ENCODE assay signal across 9 cellular contexts in the genomic region with DNA sequence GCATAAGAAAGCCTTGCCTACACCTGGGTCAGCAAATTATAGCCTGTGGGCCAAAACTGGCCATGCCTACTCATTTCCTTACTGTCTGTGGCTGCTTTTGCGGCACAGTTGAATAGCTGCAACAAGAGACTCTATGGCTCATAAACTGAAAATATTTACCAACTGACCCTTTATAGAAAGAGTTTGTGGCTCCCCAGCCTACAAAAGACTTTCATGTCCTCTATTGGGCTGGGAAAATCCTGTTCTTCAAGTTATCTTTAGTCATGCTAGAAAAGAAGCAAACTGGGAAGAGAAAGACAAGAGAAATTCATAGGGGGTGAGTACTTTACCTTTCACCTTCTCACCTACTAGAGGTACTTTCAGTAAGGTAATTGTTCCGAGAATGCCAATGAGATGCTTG.
A peak's percentile ranks its signal among the peaks of the same experiment; 100 is the strongest.
DNase-seq lines count a peak whose midpoint lies in the region; ATAC-seq and TF ChIP-seq lines count a peak whose summit lies in the region.
"Had no signal": no experiment of that assay in that cellular context is flagged by ENCODE, and none has a peak within 500 bp of the region (broad histone marks: within the 10 kb centered on the region; RNA-seq: fewer than 3 reads in every experiment).

No MANE protein-coding gene starts in this region.

- H3K27ac ChIP-seq in hepatocyte: no peak overlapping the region

- TF ChIP-seq CTCF in GM10248 (IDR thresholded peaks at IDR 0.05; ENCODE audit: control extremely low read depth, extremely low read depth, low read depth, missing control alignments) (no peak), hepatocyte (IDR thresholded peaks at IDR 0.05; ENCODE audit: poor library complexity) (no peak), mucosa of descending colon (IDR thresholded peaks at IDR 0.05) (no peak)

- ATAC-seq in GM21381 (IDR thresholded peaks at IDR 0.05; ENCODE audit: unreplicated experiment): peak; percentile 77
- peak; percentile 73 for ATAC-seq in HG03378 (IDR thresholded peaks at IDR 0.05; ENCODE audit: unreplicated experiment)
- ATAC-seq in activated CD4-positive, CD25-positive, alpha-beta regulatory T cell treated with anti-CD3 and anti-CD28 coated beads, Interleukin-2, amount 50 U/mL, for 24 hours: no peak
- no peak for ATAC-seq in mucosa of descending colon

- no peaks in the 10 kb centered on the region for H3K27me3 ChIP-seq in hepatocyte

- no peaks in the 10 kb centered on the region for H3K9me3 ChIP-seq in hepatocyte (ENCODE audit: low read depth)
- no peaks in the 10 kb centered on the region for H3K9me3 ChIP-seq in mucosa of descending colon

- H3K4me2 ChIP-seq in hepatocyte: no peak overlapping the region

- no peaks in the 10 kb centered on the region for H3K4me1 ChIP-seq in hepatocyte (ENCODE audit: insufficient read depth)
- no peaks in the 10 kb centered on the region for H3K4me1 ChIP-seq in mucosa of descending colon (ENCODE audit: low read depth)

- H3K9me2 ChIP-seq in hepatocyte (replicated peaks; ENCODE audit: insufficient read depth): no peaks in the 10 kb centered on the region

- POLR2A ChIA-PET in GM10248 (lab: Yijun Ruan, JAX): no interaction called here

- intact Hi-C loops in mucosa of descending colon (cut with DNase I, micrococcal nuclease): no loop called here

- H3K79me2 ChIP-seq in hepatocyte: no peaks in the 10 kb centered on the region

- H2AFZ ChIP-seq in hepatocyte: no peak overlapping the region

- H3K36me3 ChIP-seq in hepatocyte (replicated peaks; ENCODE audit: insufficient read depth, low read depth): no peaks in the 10 kb centered on the region
- no peaks in the 10 kb centered on the region for H3K36me3 ChIP-seq in mucosa of descending colon (ENCODE audit: low read depth)

- CTCF ChIA-PET in GM10248 (lab: Yijun Ruan, JAX): interaction anchor here (1.0 to 1.2 kb wide), 3 partner anchors 15 to 81 kb away, joined by 3 to 4 read pairs (median 3); no protein-coding TSS in a partner anchor

- WGBS in hepatocyte (ENCODE audit: low lambda C conversion rate, missing lambda C conversion rate): 80% methylated on average over 2 of the region's 2 CpGs

- H4K20me1 ChIP-seq in hepatocyte (ENCODE audit: insufficient read depth, poor library complexity, severe bottlenecking): no peaks in the 10 kb centered on the region

- peak; percentile 26 for DNase-seq in GM10248 (ENCODE audit: extremely low spot score)
- DNase-seq in dermis blood vessel endothelial cell: peak; percentile 49
- no peak for DNase-seq in mucosa of gallbladder (ENCODE audit: low spot score)
- DNase-seq in hepatocyte (ENCODE audit: low spot score): no peak
- no peak for DNase-seq in mucosa of descending colon
- DNase-seq: aorta had no signal

- H3K4me3 ChIP-seq in hepatocyte (no peak overlapping the region), mucosa of descending colon (no peak overlapping the region)

Comparison
In these comparisons a context has a peak if more than half of its experiments do, and no peak if none do; other contexts are left out.
1. DNase-seq: peak in GM10248 (single experiment) and dermis blood vessel endothelial cell (single experiment); none in mucosa of gallbladder (single experiment), hepatocyte (single experiment) and mucosa of descending colon (0 of 3).
2. ATAC-seq: peak in GM21381 (single experiment) and HG03378 (single experiment); none in activated CD4-positive, CD25-positive, alpha-beta regulatory T cell treated with anti-CD3 and anti-CD28 coated beads, Interleukin-2, amount 50 U/mL, for 24 hours (0 of 2) and mucosa of descending colon (single experiment).